28 cellular contexts compared by ENCODE assay signal in genomic region chr1:47951026-47951425, GRCh38. TPM values are rescaled to one million over a fixed set of nuclear protein-coding genes. Genes with fewer than 3 reads are reported as not detected.
DNase-seq lines count a peak whose midpoint lies in the region; ATAC-seq lines count a peak whose summit lies in the region.
"Had no signal": no experiment of that assay in that cellular context is flagged by ENCODE, and none has a peak within 500 bp of the region (broad histone marks: within the 10 kb centered on the region; RNA-seq: fewer than 3 reads in every experiment).

No MANE protein-coding gene starts in this region.

- H3K4me3 ChIP-seq in MG63 = no peak overlapping the region
- H3K4me3 ChIP-seq: BLaER1, cardiac muscle cell, esophagus squamous epithelium, gastroesophageal sphincter, GM12878, lower lobe of right lung, right lobe of liver had no signal

- ATAC-seq in HG02588 (IDR thresholded peaks at IDR 0.05; ENCODE audit: unreplicated experiment) = no peak
- ATAC-seq: activated CD8-positive, alpha-beta T cell treated with anti-CD3 and anti-CD28 coated beads for 36 hours; activated T-helper 17 cell treated with anti-CD3 and anti-CD28 coated beads, Interleukin-2, amount 50 U/mL, for 72 hours; GM12878; stimulated activated naive B cell treated with anti-CD40 and anti-IgM and Interleukin-4, amounts not matched to agents 10 μg/mL and 1 μg/mL and 100 μg/mL, for 72 hours; T-helper 17 cell had no signal

- no peaks in the 10 kb centered on the region for H3K27me3 ChIP-seq in MG63
- H3K27me3 ChIP-seq in layer of hippocampus (ENCODE audit: control insufficient read depth, insufficient read depth, low read length) = no peaks in the 10 kb centered on the region
- H3K27me3 ChIP-seq: BLaER1, cardiac muscle cell, esophagus squamous epithelium, gastroesophageal sphincter, right lobe of liver had no signal

- H3K9me3 ChIP-seq in MG63 = no peaks in the 10 kb centered on the region
- H3K9me3 ChIP-seq: Caco-2, esophagus squamous epithelium, gastroesophageal sphincter, lower lobe of right lung, right lobe of liver, SK-N-SH had no signal

- H3K27ac ChIP-seq in cingulate gyrus (ENCODE audit: low read depth, low read length) (peak overlapping the region; percentile 90), layer of hippocampus (ENCODE audit: low read depth, low read length) (peak overlapping the region; percentile 81), substantia nigra (ENCODE audit: low read depth, low read length, poor library complexity, severe bottlenecking) (peak overlapping the region; percentile 78)
- H3K27ac ChIP-seq: BLaER1, cardiac muscle cell, esophagus squamous epithelium, lower lobe of right lung, right lobe of liver had no signal

- DNase-seq in MG63 = peak; percentile 47
- peak; percentile 3 to 83 (median 52) for DNase-seq in substantia nigra (lab: John Stamatoyannopoulos, UW)
- no peak for DNase-seq in activated effector memory CD4-positive, alpha-beta T cell treated with Interleukin-2 at 50 U/mL for 16 hours
- DNase-seq in MV-4-11 (lab: John Stamatoyannopoulos, UW) = no peak
- DNase-seq: activated CD8-positive, alpha-beta T cell treated with anti-CD3 and anti-CD28 coated beads for 36 hours; aorta; Caco-2; dermis blood vessel endothelial cell; esophagus squamous epithelium; islet precursor cell; lower lobe of right lung; NCI-H1105 treated with DMSO at 0.1 percent for 48 hours; NCI-H2029 treated with DMSO at 0.1 percent for 48 hours; right lobe of liver; RPMI8226; SK-N-SH; stimulated activated CD4-positive, alpha-beta T cell treated with anti-CD3 and anti-CD28 coated beads, Interleukin-4, amount 100 ng/mL, for 4 hours; stimulated activated naive B cell treated with anti-CD40 and anti-IgM and Interleukin-4, amounts not matched to agents 10 μg/mL and 1 μg/mL and 100 μg/mL, for 72 hours; T-helper 17 cell had no signal

- H3K36me3 ChIP-seq in MG63 = no peaks in the 10 kb centered on the region
- H3K36me3 ChIP-seq: BLaER1, cardiac muscle cell, esophagus squamous epithelium, gastroesophageal sphincter, lower lobe of right lung, right lobe of liver had no signal

RNA-seq across cellular contexts. Expression of gene TRABD2B, which starts 46.2 kb away (rescaled TPM):
- 0.72 and 1.7 TPM in 2 replicates for total RNA-seq in MG63 (2014; rRNA removed; shearing (Covaris generic); ENCODE audit: low replicate concordance)
- total RNA-seq: activated CD8-positive, alpha-beta T cell treated with anti-CD3 and anti-CD28 coated beads for 36 hours; activated T-helper 17 cell treated with anti-CD3 and anti-CD28 coated beads, Interleukin-2, amount 50 U/mL, for 72 hours; Daoy; dermis blood vessel endothelial cell; GM12878; T-helper 17 cell had no signal

Comparison
In these comparisons a context has a peak if more than half of its experiments do, and no peak if none do; other contexts are left out.
1. DNase-seq: peak in MG63 (single experiment) and substantia nigra (49 of 49); none in activated effector memory CD4-positive, alpha-beta T cell treated with Interleukin-2 at 50 U/mL for 16 hours (single experiment) and MV-4-11 (single experiment).
2. Peak in every context shown above with its lines, with median percentiles within 50 percentile points of each other: H3K27ac ChIP-seq.